In genomic region chr15:67564590-67565345, GRCh38 we compare ENCODE assay signal across 10 cellular contexts. TPM values are rescaled to one million over a fixed set of nuclear protein-coding genes. Genes with fewer than 3 reads are reported as not detected.
DNase-seq lines count a peak whose midpoint lies in the region; ATAC-seq and TF ChIP-seq lines count a peak whose summit lies in the region.
"Had no signal": no experiment of that assay in that cellular context is flagged by ENCODE, and none has a peak within 500 bp of the region (broad histone marks: within the 10 kb centered on the region; RNA-seq: fewer than 3 reads in every experiment).

No MANE protein-coding gene starts in this region.

- H3K9me3 Mint-ChIP-seq in naive thymus-derived CD8-positive, alpha-beta T cell: no peaks in the 10 kb centered on the region

- H3K36me3 Mint-ChIP-seq in naive thymus-derived CD8-positive, alpha-beta T cell: peaks cover 0 to 59% (median 20%) of the 10 kb centered on the region in 3 donors

- H3K27ac Mint-ChIP-seq in naive thymus-derived CD8-positive, alpha-beta T cell: peak overlapping the region in 3 of 10 donors; percentile 3 to 66 (median 4)

- CTCF ChIA-PET in HEK293 (lab: Yijun Ruan, JAX): interaction anchor here (0.6 kb wide), 2 partner anchors 106 to 118 kb away, joined by 3 read pairs; no protein-coding TSS in a partner anchor

- peaks cover 25% of the 10 kb centered on the region for H3K4me1 ChIP-seq in HEK293 (ENCODE audit: control insufficient read depth, insufficient read depth, low read length)

- H3K27me3 ChIP-seq in HL-60 (ENCODE audit: insufficient read depth, poor library complexity, severe bottlenecking): no peaks in the 10 kb centered on the region

- no peak overlapping the region for H3K4me3 ChIP-seq in HEK293 (ENCODE audit: low read depth, low read length)
- no peak overlapping the region for H3K4me3 ChIP-seq in HL-60 (replicated peaks; ENCODE audit: insufficient read depth, low read length)
- H3K4me3 ChIP-seq: smooth muscle cell had no signal

- ATAC-seq in GM18909 (IDR thresholded peaks at IDR 0.05; ENCODE audit: poor library complexity, unreplicated experiment): peak; percentile 89
- no peak for ATAC-seq in naive thymus-derived CD8-positive, alpha-beta T cell

- peak overlapping the region in 1 of 10 donors; percentile 60 for H3K4me3 Mint-ChIP-seq in naive thymus-derived CD8-positive, alpha-beta T cell

- POLR2A ChIA-PET in HEK293 (lab: Yijun Ruan, JAX): no interaction called here
- POLR2A ChIA-PET in naive thymus-derived CD8-positive, alpha-beta T cell (lab: Charles Lee): no interaction called here

- DNase-seq in HL-60 (ENCODE audit: low read depth in 1 of 2, low spot score in 1 of 2) (peak; percentile 33 to 44), myocyte (ENCODE audit: low read depth) (peak; percentile 6), NCI-H1694 treated with DMSO at 0.1 percent for 48 hours (lab: John Stamatoyannopoulos, UW) (no peak), NCI-H1417 (lab: John Stamatoyannopoulos, UW) (no peak), cerebellar cortex (ENCODE audit: low spot score) (no peak)
- no peak for DNase-seq in naive thymus-derived CD8-positive, alpha-beta T cell
- DNase-seq: activated naive CD4-positive, alpha-beta T cell had no signal

- H3K9me3 ChIP-seq in HEK293 (ENCODE audit: control insufficient read depth, insufficient read depth, low read depth, low read length): no peaks in the 10 kb centered on the region

- H3K36me3 ChIP-seq in HEK293 (ENCODE audit: control insufficient read depth in 2 of 2, insufficient read depth in 1 of 2, low read length in 2 of 2): no peaks in the 10 kb centered on the region

- peaks cover 8 to 27% (median 17%) of the 10 kb centered on the region in 4 donors for H3K4me1 Mint-ChIP-seq in naive thymus-derived CD8-positive, alpha-beta T cell

- H3K27me3 Mint-ChIP-seq in naive thymus-derived CD8-positive, alpha-beta T cell: no peaks in the 10 kb centered on the region

- H3K27ac ChIP-seq in HEK293 (ENCODE audit: extremely low read depth, low read depth, low read length): no peak overlapping the region
- peak overlapping the region; percentile 75 for H3K27ac ChIP-seq in HL-60 (replicated peaks)

- TF ChIP-seq CTCF in HEK293 (tag by site-specific recombination; IDR thresholded peaks at IDR 0.05) (no peak), HL-60 (IDR thresholded peaks at IDR 0.05; ENCODE audit: insufficient read depth, low read length) (no peak)

TF ChIP-seq in HEK293, 187 proteins besides CTCF, POLR2A, EP300 and RAD21:
- TF ChIP-seq ZNF121 (tag by site-specific recombination; IDR thresholded peaks at IDR 0.05) (no peak), KLF10 (tag by site-specific recombination; IDR thresholded peaks at IDR 0.05) (0 out of 2 replicates have a peak, but pooled peaks have one; percentile 15), GLIS2 (tag by site-specific recombination; IDR thresholded peaks at IDR 0.05) (no peak), ZNF404 (tag by site-specific recombination; IDR thresholded peaks at IDR 0.05) (no peak)

RNA-seq across cellular contexts. Expression of gene MAP2K5, which starts 22.3 kb away (rescaled TPM):
- 5.6 and 8.9 TPM in 2 replicates for total RNA-seq in myocyte
- polyA plus RNA-seq in myocyte (2012): 16.7 TPM
- total RNA-seq in naive thymus-derived CD8-positive, alpha-beta T cell: 10 to 100 TPM; 33.1 to 37.6 TPM
- polyA plus RNA-seq in naive thymus-derived CD8-positive, alpha-beta T cell: 10 to 100 TPM; 17.8 to 22.5 (median 21.2) TPM

RNA-seq across cellular contexts. Expression of gene C15orf61, which starts 43.8 kb away (rescaled TPM):
- 4.6 and 9.8 TPM in 2 replicates for total RNA-seq in myocyte
- 5.1 TPM for polyA plus RNA-seq in myocyte (2012)
- 10 to 100 TPM; 11.5 to 11.9 TPM for total RNA-seq in naive thymus-derived CD8-positive, alpha-beta T cell
- polyA plus RNA-seq in naive thymus-derived CD8-positive, alpha-beta T cell: 1 to 10 TPM; 6.1 to 8.3 (median 6.4) TPM

Comparison
In these comparisons a context has a peak if more than half of its experiments do, and no peak if none do; other contexts are left out.
1. DNase-seq: peak in HL-60 (2 of 2) and myocyte (single experiment); none in NCI-H1694 treated with DMSO at 0.1 percent for 48 hours (single experiment), naive thymus-derived CD8-positive, alpha-beta T cell (0 of 10), NCI-H1417 (0 of 3) and cerebellar cortex (single experiment).